Comparison of ENCODE assay signal across 16 cellular contexts in genomic region chr1:91637539-91637994, GRCh38.
"Had no signal": no experiment of that assay in that cellular context is flagged by ENCODE, and none has a peak within 500 bp of the region (broad histone marks: within the 10 kb centered on the region; RNA-seq: fewer than 3 reads in every experiment).

No MANE protein-coding gene starts in this region.

- ATAC-seq: natural killer cell treated with Interleukin-12 subunit alpha and Interleukin-12 subunit beta and Interleukin-15 and Interleukin-18, amount 100 ng/mL, for 72 hours; psoas muscle; SK-N-SH treated with all-trans-retinoic acid at 6 μM for 48 hours had no signal

- H3K27ac Mint-ChIP-seq: activated CD4-positive, alpha-beta memory T cell treated with anti-CD3 and anti-CD28 coated beads for 36 hours; activated T-cell treated with anti-CD3 and anti-CD28 coated beads, Interleukin-2, amount 50 U/mL, for 24 hours; immature natural killer cell; memory B cell; natural killer cell treated with Interleukin-12 subunit alpha and Interleukin-12 subunit beta and Interleukin-15 and Interleukin-18, amount 100 ng/mL, for 72 hours had no signal

- H3K4me1 ChIP-seq: adrenal gland, heart left ventricle, psoas muscle, stomach had no signal

- H3K27me3 Mint-ChIP-seq: activated CD4-positive, alpha-beta memory T cell treated with anti-CD3 and anti-CD28 coated beads for 36 hours; activated T-cell treated with anti-CD3 and anti-CD28 coated beads, Interleukin-2, amount 50 U/mL, for 24 hours; memory B cell; natural killer cell treated with Interleukin-12 subunit alpha and Interleukin-12 subunit beta and Interleukin-15 and Interleukin-18, amount 100 ng/mL, for 72 hours had no signal

- H3K27me3 ChIP-seq: adrenal gland, cardiac muscle cell, heart left ventricle, stomach had no signal

- H3K27ac ChIP-seq: cardiac muscle cell, heart left ventricle, psoas muscle, thoracic aorta had no signal

- H3K36me3 Mint-ChIP-seq: memory B cell had no signal

- H3K9me3 ChIP-seq: adrenal gland, psoas muscle, thoracic aorta had no signal

- H3K36me3 ChIP-seq: adrenal gland, cardiac muscle cell, heart left ventricle, stomach, thoracic aorta had no signal

- H3K4me3 Mint-ChIP-seq: activated CD4-positive, alpha-beta memory T cell treated with anti-CD3 and anti-CD28 coated beads for 36 hours; activated T-cell treated with anti-CD3 and anti-CD28 coated beads, Interleukin-2, amount 50 U/mL, for 24 hours; immature natural killer cell; memory B cell; natural killer cell treated with Interleukin-12 subunit alpha and Interleukin-12 subunit beta and Interleukin-15 and Interleukin-18, amount 100 ng/mL, for 72 hours had no signal

- H3K4me1 Mint-ChIP-seq: memory B cell had no signal

- H3K4me3 ChIP-seq: adrenal gland, cardiac muscle cell, heart left ventricle, psoas muscle, stomach, thoracic aorta had no signal

- DNase-seq: activated CD4-positive, alpha-beta memory T cell treated with anti-CD3 and anti-CD28 coated beads for 36 hours; activated naive CD4-positive, alpha-beta T cell treated with anti-CD3 and anti-CD28 coated beads, Interleukin-2, amount 50 U/mL, for 16 hours; activated T-cell treated with anti-CD3 and anti-CD28 coated beads, Interleukin-2, amount 50 U/mL, for 24 hours; foreskin melanocyte; heart left ventricle; immature natural killer cell; psoas muscle; stimulated activated CD4-positive, alpha-beta T cell treated with anti-CD3 and anti-CD28 coated beads, Interleukin-12 subunit alpha, Interleukin-12 subunit beta, amount 100 ng/mL, for 4 hours; stimulated activated CD4-positive, alpha-beta T cell treated with anti-CD3 and anti-CD28 coated beads, Interleukin-2, amount 100 ng/mL, for 24 hours; stomach had no signal
